In genomic region chr16:66881560-66881959, GRCh38 we compare ENCODE assay signal across 10 cellular contexts. TPM values are rescaled to one million over a fixed set of nuclear protein-coding genes. Genes with fewer than 3 reads are reported as not detected.
DNase-seq lines count a peak whose midpoint lies in the region; ATAC-seq lines count a peak whose summit lies in the region.
"Had no signal": no experiment of that assay in that cellular context is flagged by ENCODE, and none has a peak within 500 bp of the region (broad histone marks: within the 10 kb centered on the region; RNA-seq: fewer than 3 reads in every experiment).

No MANE protein-coding gene starts in this region.

- H3K9ac ChIP-seq in iPS-15b (ENCODE audit: low read depth, low read length), result no peak overlapping the region

- H3K4me3 ChIP-seq in iPS-15b (ENCODE audit: low read depth, low read length), result peak overlapping the region; percentile 89

- H3K27me3 Mint-ChIP-seq in T-helper 2 cell treated with Interferon-gamma antibody and Interleukin-4, amounts not matched to agents 5 μg/mL and 100 μg/mL, for 36 hours (ENCODE audit: low read depth), result no peaks in the 10 kb centered on the region
- H3K27me3 Mint-ChIP-seq in activated CD4-positive, alpha-beta memory T cell treated with anti-CD3 and anti-CD28 coated beads for 36 hours, result no peaks in the 10 kb centered on the region
- H3K27me3 Mint-ChIP-seq in stimulated activated naive CD8-positive, alpha-beta T cell treated with anti-CD3 and anti-CD28 coated beads, Interleukin-15, amount 100 ng/mL, for 72 hours, result no peaks in the 10 kb centered on the region

- H3K9me3 ChIP-seq in iPS-15b (ENCODE audit: control insufficient read depth, insufficient read depth, low read length), result no peaks in the 10 kb centered on the region

- DNase-seq in T-helper 2 cell treated with Interferon-gamma antibody and Interleukin-4, amounts not matched to agents 5 μg/mL and 100 μg/mL, for 36 hours (ENCODE audit: low spot score), result no peak
- no peak for DNase-seq in T-helper 2 cell
- DNase-seq in activated CD4-positive, alpha-beta memory T cell treated with anti-CD3 and anti-CD28 coated beads for 36 hours, result no peak
- no peak for DNase-seq in stimulated activated naive CD8-positive, alpha-beta T cell treated with anti-CD3 and anti-CD28 coated beads, Interleukin-15, amount 100 ng/mL, for 72 hours
- no peak for DNase-seq in sciatic nerve (ENCODE audit: low spot score)
- DNase-seq: NCI-H2227 treated with DMSO at 0.1 percent for 48 hours had no signal

- no peak overlapping the region for H3K27ac Mint-ChIP-seq in T-helper 2 cell treated with Interferon-gamma antibody and Interleukin-4, amounts not matched to agents 5 μg/mL and 100 μg/mL, for 36 hours
- H3K27ac Mint-ChIP-seq in activated CD4-positive, alpha-beta memory T cell treated with anti-CD3 and anti-CD28 coated beads for 36 hours, result no peak overlapping the region
- H3K27ac Mint-ChIP-seq in stimulated activated naive CD8-positive, alpha-beta T cell treated with anti-CD3 and anti-CD28 coated beads, Interleukin-15, amount 100 ng/mL, for 72 hours, result no peak overlapping the region

- no peak for ATAC-seq in stimulated activated naive CD8-positive, alpha-beta T cell treated with anti-CD3 and anti-CD28 coated beads, Interleukin-15, amount 100 ng/mL, for 72 hours
- no peak for ATAC-seq in GM19395 (IDR thresholded peaks at IDR 0.05; ENCODE audit: unreplicated experiment)
- ATAC-seq in sciatic nerve, result no peak
- ATAC-seq in HG02610 (IDR thresholded peaks at IDR 0.05; ENCODE audit: unreplicated experiment), result no peak

- CTCF ChIA-PET in activated CD4-positive, alpha-beta memory T cell treated with anti-CD3 and anti-CD28 coated beads for 36 hours (lab: Charles Lee), result interaction anchor here (1.2 to 5.3 kb wide), 8 partner anchors 9 to 278 kb away, joined by 3 to 41 read pairs (median 10); partner anchors contain the start of gene NAE1

- H3K36me3 Mint-ChIP-seq in T-helper 2 cell treated with Interferon-gamma antibody and Interleukin-4, amounts not matched to agents 5 μg/mL and 100 μg/mL, for 36 hours (ENCODE audit: low read depth), result peaks cover 19% of the 10 kb centered on the region
- H3K36me3 Mint-ChIP-seq in activated CD4-positive, alpha-beta memory T cell treated with anti-CD3 and anti-CD28 coated beads for 36 hours, result peaks cover 30% of the 10 kb centered on the region

- peaks cover 14% of the 10 kb centered on the region for H3K36me3 ChIP-seq in iPS-15b (ENCODE audit: control insufficient read depth, insufficient read depth, low read length)

- intact Hi-C loops in activated CD4-positive, alpha-beta memory T cell treated with anti-CD3 and anti-CD28 coated beads for 36 hours (cut with micrococcal nuclease), result loop anchor here (2.0 kb wide), 1 partner anchor 47 kb away; no protein-coding TSS in a partner anchor
- intact Hi-C loops in sciatic nerve (cut with DNase I), result no loop called here

- no peaks in the 10 kb centered on the region for H3K9me3 Mint-ChIP-seq in T-helper 2 cell treated with Interferon-gamma antibody and Interleukin-4, amounts not matched to agents 5 μg/mL and 100 μg/mL, for 36 hours
- peaks cover 3% of the 10 kb centered on the region for H3K9me3 Mint-ChIP-seq in activated CD4-positive, alpha-beta memory T cell treated with anti-CD3 and anti-CD28 coated beads for 36 hours
- H3K9me3 Mint-ChIP-seq in stimulated activated naive CD8-positive, alpha-beta T cell treated with anti-CD3 and anti-CD28 coated beads, Interleukin-15, amount 100 ng/mL, for 72 hours, result no peaks in the 10 kb centered on the region

- POLR2A ChIA-PET in activated CD4-positive, alpha-beta memory T cell treated with anti-CD3 and anti-CD28 coated beads for 36 hours (lab: Charles Lee), result interaction anchor here (0.9 to 2.7 kb wide), 2 partner anchors 9 to 52 kb away, joined by 3 to 9 read pairs; no protein-coding TSS in a partner anchor

- peaks cover 44% of the 10 kb centered on the region for H3K4me1 Mint-ChIP-seq in T-helper 2 cell treated with Interferon-gamma antibody and Interleukin-4, amounts not matched to agents 5 μg/mL and 100 μg/mL, for 36 hours (ENCODE audit: low read depth)
- H3K4me1 Mint-ChIP-seq in activated CD4-positive, alpha-beta memory T cell treated with anti-CD3 and anti-CD28 coated beads for 36 hours (ENCODE audit: low read depth), result peaks cover 49% of the 10 kb centered on the region
- peaks cover 61% of the 10 kb centered on the region for H3K4me1 Mint-ChIP-seq in stimulated activated naive CD8-positive, alpha-beta T cell treated with anti-CD3 and anti-CD28 coated beads, Interleukin-15, amount 100 ng/mL, for 72 hours

- H3K4me1 ChIP-seq in iPS-15b (ENCODE audit: control insufficient read depth, insufficient read depth, low read length), result peaks cover 3% of the 10 kb centered on the region

- peak overlapping the region; percentile 79 for H3K4me3 Mint-ChIP-seq in T-helper 2 cell treated with Interferon-gamma antibody and Interleukin-4, amounts not matched to agents 5 μg/mL and 100 μg/mL, for 36 hours
- peak overlapping the region; percentile 94 for H3K4me3 Mint-ChIP-seq in activated CD4-positive, alpha-beta memory T cell treated with anti-CD3 and anti-CD28 coated beads for 36 hours
- peak overlapping the region; percentile 93 to 98 for H3K4me3 Mint-ChIP-seq in stimulated activated naive CD8-positive, alpha-beta T cell treated with anti-CD3 and anti-CD28 coated beads, Interleukin-15, amount 100 ng/mL, for 72 hours

- peaks cover 9% of the 10 kb centered on the region for H3K27me3 ChIP-seq in iPS-15b (ENCODE audit: control insufficient read depth, insufficient read depth, low read length)

RNA-seq across cellular contexts. Expression of gene PDP2, which starts 1.2 kb away (rescaled TPM):
- total RNA-seq in activated CD4-positive, alpha-beta memory T cell treated with anti-CD3 and anti-CD28 coated beads for 36 hours, result 10 to 100 TPM; 42.4 to 45.5 TPM
- total RNA-seq in sciatic nerve, result 17.6 TPM

RNA-seq across cellular contexts. Expression of gene CDH16, which starts 37.1 kb away (rescaled TPM):
- total RNA-seq in activated CD4-positive, alpha-beta memory T cell treated with anti-CD3 and anti-CD28 coated beads for 36 hours, result not detected
- not detected for total RNA-seq in sciatic nerve
- total RNA-seq: A172 had no signal

RNA-seq across cellular contexts. Expression of gene CA7, which starts 37.3 kb away (rescaled TPM):
- under 1 TPM in 1 of 2 experiments, not detected in 1; 0.12 TPM for total RNA-seq in activated CD4-positive, alpha-beta memory T cell treated with anti-CD3 and anti-CD28 coated beads for 36 hours
- total RNA-seq in sciatic nerve, result not detected
- total RNA-seq: A172 had no signal

RNA-seq across cellular contexts. Expression of gene RRAD, which starts 43.8 kb away (rescaled TPM):
- under 1 TPM; 0.48 to 0.65 TPM for total RNA-seq in activated CD4-positive, alpha-beta memory T cell treated with anti-CD3 and anti-CD28 coated beads for 36 hours
- total RNA-seq in sciatic nerve, result 6.2 TPM

RNA-seq across cellular contexts. Expression of gene NAE1, which starts 50.8 kb away (rescaled TPM):
- total RNA-seq in activated CD4-positive, alpha-beta memory T cell treated with anti-CD3 and anti-CD28 coated beads for 36 hours, result 100 to 1,000 TPM; 121 to 126 TPM
- 60.6 TPM for total RNA-seq in sciatic nerve
